In the genomic region with DNA sequence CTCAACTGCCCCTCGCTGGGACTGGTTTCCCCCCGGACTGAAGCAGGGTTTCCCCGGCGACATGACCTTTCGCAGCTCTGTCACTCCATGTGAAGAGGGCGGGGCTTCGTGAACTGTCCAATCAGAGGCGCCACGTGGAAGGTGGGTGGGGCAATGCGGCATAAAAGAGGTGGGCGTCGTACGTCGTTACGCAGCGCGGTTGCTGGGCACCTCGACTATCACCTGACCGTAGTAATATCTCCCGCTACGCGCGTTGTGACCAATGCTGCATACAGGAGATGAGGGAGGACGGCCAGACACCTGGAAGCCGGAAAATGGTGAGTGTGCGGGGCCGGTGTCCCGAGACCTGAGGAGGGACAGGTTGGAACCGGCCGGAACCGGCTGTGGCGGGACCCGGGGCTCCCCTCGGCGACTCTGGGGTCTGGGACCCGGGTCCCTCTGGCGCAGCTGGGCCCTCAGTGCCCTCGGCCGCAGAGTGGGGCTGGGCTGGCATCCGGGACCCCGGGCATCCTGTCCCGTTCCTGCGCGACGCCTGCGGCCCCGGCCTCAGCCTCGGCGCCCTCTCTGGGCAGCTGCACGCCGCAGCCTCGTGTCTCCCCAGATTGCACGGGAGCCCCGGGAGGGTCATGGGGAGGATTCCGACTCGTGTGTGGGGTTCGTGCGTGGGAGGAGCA, we compare ENCODE assay signal across 8 cellular contexts. TPM values are rescaled to one million over a fixed set of nuclear protein-coding genes. Genes with fewer than 3 reads are reported as not detected.
DNase-seq lines count a peak whose midpoint lies in the region; ATAC-seq lines count a peak whose summit lies in the region.

No MANE protein-coding gene starts in this region.

- H3K4me1 ChIP-seq in right cardiac atrium (ENCODE audit: control insufficient read depth, insufficient read depth, low read length) (peaks cover 3% of the 10 kb centered on the region), urinary bladder (ENCODE audit: insufficient read depth) (no peaks in the 10 kb centered on the region)

- intact Hi-C loops in right cardiac atrium (cut with DNase I), result loop anchor here in 1 of 4 donors (10.0 kb wide), 1 partner anchor 160 kb away; no protein-coding TSS in a partner anchor

- H3K27me3 Mint-ChIP-seq in T-helper 1 cell treated with Interleukin-12 subunit alpha and Interleukin-12 subunit beta and Interleukin-4 antibody, amounts not matched to agents 30 μg/mL and 1 μg/mL, for 36 hours (ENCODE audit: low read depth), result no peaks in the 10 kb centered on the region

- ATAC-seq in right cardiac atrium (peak; percentile 98 to 99), GM18520 (IDR thresholded peaks at IDR 0.05; ENCODE audit: unreplicated experiment) (no peak)

- peaks cover 4% of the 10 kb centered on the region for H3K4me1 Mint-ChIP-seq in T-helper 1 cell treated with Interleukin-12 subunit alpha and Interleukin-12 subunit beta and Interleukin-4 antibody, amounts not matched to agents 30 μg/mL and 1 μg/mL, for 36 hours (ENCODE audit: low read depth)

- peak overlapping the region; percentile 17 for H3K4me3 Mint-ChIP-seq in T-helper 1 cell treated with Interleukin-12 subunit alpha and Interleukin-12 subunit beta and Interleukin-4 antibody, amounts not matched to agents 30 μg/mL and 1 μg/mL, for 36 hours

- H3K4me3 ChIP-seq in right cardiac atrium (ENCODE audit: low read length) (peak overlapping the region; percentile 82), urinary bladder (ENCODE audit: low read depth, low read length) (peak overlapping the region; percentile 45)

- DNase-seq in Ammon's horn (ENCODE audit: low spot score) (peak; percentile 96), amniotic stem cell (lab: John Stamatoyannopoulos, UW) (peak; percentile 11), right cardiac atrium (peak; percentile 91 to 95 (median 94)), renal cortical epithelial cell (ENCODE audit: low read depth) (peak; percentile 57), NCI-H2081 (lab: John Stamatoyannopoulos, UW) (no peak)

- peaks cover 3% of the 10 kb centered on the region for H3K9me3 ChIP-seq in right cardiac atrium (ENCODE audit: control insufficient read depth, low read length)

- peaks cover 64% of the 10 kb centered on the region for H3K9me3 Mint-ChIP-seq in T-helper 1 cell treated with Interleukin-12 subunit alpha and Interleukin-12 subunit beta and Interleukin-4 antibody, amounts not matched to agents 30 μg/mL and 1 μg/mL, for 36 hours

- H3K27ac ChIP-seq in right cardiac atrium (ENCODE audit: low read length), result peak overlapping the region; percentile 43
- no peak overlapping the region for H3K27ac ChIP-seq in urinary bladder (ENCODE audit: low read depth)

- peaks cover 43% of the 10 kb centered on the region for H3K36me3 Mint-ChIP-seq in T-helper 1 cell treated with Interleukin-12 subunit alpha and Interleukin-12 subunit beta and Interleukin-4 antibody, amounts not matched to agents 30 μg/mL and 1 μg/mL, for 36 hours (ENCODE audit: low read depth)

- WGBS in right cardiac atrium, result under 1% methylated on average over 58 of the region's 58 CpGs
- WGBS in urinary bladder, result under 1% methylated on average over 58 of the region's 58 CpGs

- H3K27ac Mint-ChIP-seq in T-helper 1 cell treated with Interleukin-12 subunit alpha and Interleukin-12 subunit beta and Interleukin-4 antibody, amounts not matched to agents 30 μg/mL and 1 μg/mL, for 36 hours, result no peak overlapping the region

- H3K27me3 ChIP-seq in right cardiac atrium (ENCODE audit: control insufficient read depth, insufficient read depth), result no peaks in the 10 kb centered on the region

- peaks cover 2% of the 10 kb centered on the region for H3K36me3 ChIP-seq in urinary bladder (ENCODE audit: insufficient read depth)

RNA-seq across cellular contexts. Expression of a gene that starts 32.1 kb away (rescaled TPM):
- total RNA-seq in right cardiac atrium (1 to 10 TPM; 5.3 to 7.2 (median 5.8) TPM), renal cortical epithelial cell (5.9 and 16.1 TPM in 2 replicates), urinary bladder (24.7 TPM)
- polyA plus RNA-seq in right cardiac atrium (3.6 TPM), urinary bladder (7.4 TPM)

RNA-seq across cellular contexts. Expression of a gene that starts 38.4 kb away (rescaled TPM):
- total RNA-seq in right cardiac atrium (1 to 10 TPM; 4.3 to 7.0 (median 5.4) TPM), renal cortical epithelial cell (7.8 and 17.4 TPM in 2 replicates), urinary bladder (26.9 TPM)
- polyA plus RNA-seq in right cardiac atrium (1.2 TPM), urinary bladder (1.6 TPM)

RNA-seq across cellular contexts. Expression of a gene that starts 54.8 kb away (rescaled TPM):
- total RNA-seq in right cardiac atrium, result 1 to 10 TPM in 3 of 4 donors, under 1 TPM in 1; 0.42 to 2.5 (median 2.1) TPM
- polyA plus RNA-seq in right cardiac atrium, result 1.2 TPM
- 8.2 and 16.3 TPM in 2 replicates for total RNA-seq in renal cortical epithelial cell
- total RNA-seq in urinary bladder, result 9.0 TPM
- polyA plus RNA-seq in urinary bladder, result 2.1 TPM

Comparison
In these comparisons a context has a peak if more than half of its experiments do, and no peak if none do; other contexts are left out.
1. DNase-seq: peak in Ammon's horn (single experiment), amniotic stem cell (single experiment), right cardiac atrium (3 of 3) and renal cortical epithelial cell (single experiment); none in NCI-H2081 (0 of 2).